Comparison of ENCODE assay signal across 8 cellular contexts in the genomic region with DNA sequence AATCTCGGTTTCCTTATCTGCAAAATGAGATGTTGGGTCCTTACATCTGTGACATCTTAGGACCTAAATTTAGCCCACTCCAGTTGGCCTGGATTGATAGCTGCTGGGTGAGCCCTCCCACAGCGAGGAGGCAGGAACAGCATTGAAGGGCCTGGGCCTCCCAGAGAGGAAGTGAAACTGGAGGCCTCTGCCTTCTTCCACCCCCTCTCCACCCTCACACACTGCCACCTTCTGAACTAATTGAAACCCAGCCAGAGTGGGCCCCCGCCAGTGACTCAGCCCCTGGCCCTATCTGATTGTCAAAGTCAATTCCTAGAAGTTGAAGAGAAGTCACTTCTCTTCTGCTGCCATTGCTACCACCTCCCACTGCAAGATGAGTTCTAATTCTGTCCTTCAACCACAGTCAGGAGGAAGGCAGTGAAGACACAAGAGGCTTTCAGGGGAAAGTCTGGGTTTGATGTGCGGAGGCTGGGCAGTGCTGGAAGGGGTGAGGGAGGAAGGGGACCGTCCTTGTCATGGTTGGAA. TPM values are rescaled to one million over a fixed set of nuclear protein-coding genes. Genes with fewer than 3 reads are reported as not detected.
DNase-seq lines count a peak whose midpoint lies in the region; ATAC-seq and TF ChIP-seq lines count a peak whose summit lies in the region.

No MANE protein-coding gene starts in this region.

- H3K36me3 Mint-ChIP-seq in activated T-cell treated with anti-CD3 and anti-CD28 coated beads, Interleukin-2, amount 50 U/mL, for 4 hours (ENCODE audit: insufficient read depth): no peaks in the 10 kb centered on the region
- no peaks in the 10 kb centered on the region for H3K36me3 Mint-ChIP-seq in stimulated activated naive CD8-positive, alpha-beta T cell treated with anti-CD3 and anti-CD28 coated beads, Interleukin-15, Interleukin-2, amounts not matched to agents 100 ng/mL and 50 ng/mL, for 24 hours (ENCODE audit: low read depth)

- H3K4me3 Mint-ChIP-seq in activated T-cell treated with anti-CD3 and anti-CD28 coated beads, Interleukin-2, amount 50 U/mL, for 4 hours: peak overlapping the region; percentile 52
- peak overlapping the region; percentile 71 for H3K4me3 Mint-ChIP-seq in stimulated activated naive CD8-positive, alpha-beta T cell treated with anti-CD3 and anti-CD28 coated beads, Interleukin-15, Interleukin-2, amounts not matched to agents 100 ng/mL and 50 ng/mL, for 24 hours

- peak overlapping the region; percentile 88 for H3K27ac Mint-ChIP-seq in stimulated activated naive CD8-positive, alpha-beta T cell treated with anti-CD3 and anti-CD28 coated beads, Interleukin-15, Interleukin-2, amounts not matched to agents 100 ng/mL and 50 ng/mL, for 24 hours

- peak; percentile 82 for ATAC-seq in GM18498 (IDR thresholded peaks at IDR 0.05; ENCODE audit: unreplicated experiment)
- ATAC-seq in HG02759 (IDR thresholded peaks at IDR 0.05; ENCODE audit: unreplicated experiment): peak; percentile 74
- ATAC-seq in activated T-cell treated with anti-CD3 and anti-CD28 coated beads, Interleukin-2, amount 50 U/mL, for 4 hours: peak; percentile 93
- peak; percentile 70 for ATAC-seq in lung (ENCODE audit: insufficient read depth, low FRiP score)

- 18 to 49% methylated on average over 5 of the region's 5 CpGs for WGBS in lung, 2 donors

- H3K4me3 ChIP-seq in lung: no peak overlapping the region

- TF ChIP-seq CTCF in lung (IDR thresholded peaks at IDR 0.05; ENCODE audit: control extremely low read depth, extremely low read depth): no peak

- no peaks in the 10 kb centered on the region for H3K9me3 Mint-ChIP-seq in activated T-cell treated with anti-CD3 and anti-CD28 coated beads, Interleukin-2, amount 50 U/mL, for 4 hours
- no peaks in the 10 kb centered on the region for H3K9me3 Mint-ChIP-seq in stimulated activated naive CD8-positive, alpha-beta T cell treated with anti-CD3 and anti-CD28 coated beads, Interleukin-15, Interleukin-2, amounts not matched to agents 100 ng/mL and 50 ng/mL, for 24 hours

- H3K27ac ChIP-seq in lung (ENCODE audit: low read depth in 1 of 2, low read length in 1 of 2): peak overlapping the region in 1 of 2 donors; percentile 61

- DNase-seq in NOMO-1 treated with DMSO at 0.1 percent for 48 hours (lab: John Stamatoyannopoulos, UW; ENCODE audit: unreplicated experiment) (peak; percentile 99), lung (ENCODE audit: low spot score) (peak; percentile 62), NCI-H187 treated with DMSO at 0.1 percent for 48 hours (lab: John Stamatoyannopoulos, UW) (no peak), NCI-H1694 (lab: John Stamatoyannopoulos, UW) (no peak)
- peak; percentile 64 for DNase-seq in activated T-cell treated with anti-CD3 and anti-CD28 coated beads, Interleukin-2, amount 50 U/mL, for 4 hours

- H3K4me1 ChIP-seq in lung (ENCODE audit: control insufficient read depth in 2 of 2, insufficient read depth in 2 of 2, low read length in 2 of 2): peaks cover 0 to 2% of the 10 kb centered on the region in 2 donors

- H3K36me3 ChIP-seq in lung (ENCODE audit: control insufficient read depth in 2 of 2, insufficient read depth in 2 of 2, low read length in 2 of 2): no peaks in the 10 kb centered on the region

- H3K27me3 Mint-ChIP-seq in activated T-cell treated with anti-CD3 and anti-CD28 coated beads, Interleukin-2, amount 50 U/mL, for 4 hours (ENCODE audit: low read depth): no peaks in the 10 kb centered on the region
- no peaks in the 10 kb centered on the region for H3K27me3 Mint-ChIP-seq in stimulated activated naive CD8-positive, alpha-beta T cell treated with anti-CD3 and anti-CD28 coated beads, Interleukin-15, Interleukin-2, amounts not matched to agents 100 ng/mL and 50 ng/mL, for 24 hours

- no peaks in the 10 kb centered on the region for H3K27me3 ChIP-seq in lung (ENCODE audit: control insufficient read depth, insufficient read depth)

- peaks cover 0 to 5% of the 10 kb centered on the region in 2 donors for H3K9me3 ChIP-seq in lung (ENCODE audit: control insufficient read depth in 2 of 2, insufficient read depth in 1 of 2, low read length in 1 of 2)

- H3K4me1 Mint-ChIP-seq in activated T-cell treated with anti-CD3 and anti-CD28 coated beads, Interleukin-2, amount 50 U/mL, for 4 hours (ENCODE audit: low read depth): peaks cover 55% of the 10 kb centered on the region
- peaks cover 88% of the 10 kb centered on the region for H3K4me1 Mint-ChIP-seq in stimulated activated naive CD8-positive, alpha-beta T cell treated with anti-CD3 and anti-CD28 coated beads, Interleukin-15, Interleukin-2, amounts not matched to agents 100 ng/mL and 50 ng/mL, for 24 hours (ENCODE audit: low read depth)

RNA-seq across cellular contexts. Expression of gene NEK6, which starts 55.2 kb away (rescaled TPM):
- total RNA-seq in activated T-cell treated with anti-CD3 and anti-CD28 coated beads, Interleukin-2, amount 50 U/mL, for 4 hours: 10 to 100 TPM; 29.8 to 46.1 (median 43.0) TPM
- total RNA-seq in lung: 10 to 100 TPM; 49.1 to 86.2 TPM
- polyA plus RNA-seq in lung: 10 to 100 TPM; 19.0 to 57.2 TPM

Comparison
In these comparisons a context has a peak if more than half of its experiments do, and no peak if none do; other contexts are left out.
1. DNase-seq: peak in NOMO-1 treated with DMSO at 0.1 percent for 48 hours (single experiment), activated T-cell treated with anti-CD3 and anti-CD28 coated beads, Interleukin-2, amount 50 U/mL, for 4 hours (single experiment) and lung (single experiment); none in NCI-H187 treated with DMSO at 0.1 percent for 48 hours (single experiment) and NCI-H1694 (single experiment).
2. Peak in every context shown above with its lines, with median percentiles within 50 percentile points of each other: ATAC-seq.